ENCODE assay signal across 19 cellular contexts in genomic region chr2:9346885-9347284, GRCh38.
DNase-seq lines count a peak whose midpoint lies in the region; ATAC-seq and TF ChIP-seq lines count a peak whose summit lies in the region.
"Had no signal": no experiment of that assay in that cellular context is flagged by ENCODE, and none has a peak within 500 bp of the region (broad histone marks: within the 10 kb centered on the region; RNA-seq: fewer than 3 reads in every experiment).

No MANE protein-coding gene starts in this region.

- DNase-seq in DMS79 treated with DMSO at 0.1 percent for 48 hours (lab: John Stamatoyannopoulos, UW) (peak; percentile 13), DMS79 (lab: John Stamatoyannopoulos, UW) (no peak), caudate nucleus (lab: John Stamatoyannopoulos, UW) (peak in 11 of 61 donors; percentile 9 to 56 (median 35)), omental fat pad (ENCODE audit: low spot score) (no peak), tibial artery (no peak), SIG-M5 treated with dmso at 0.1 percent for 504 hours (lab: John Stamatoyannopoulos, UW; ENCODE audit: unreplicated experiment) (no peak)
- no peak for DNase-seq in activated T-cell treated with anti-CD3 and anti-CD28 coated beads, Interleukin-2, amount 50 U/mL, for 24 hours
- DNase-seq: activated naive CD4-positive, alpha-beta T cell treated with anti-CD3 and anti-CD28 coated beads, Interleukin-2, amount 50 U/mL, for 16 hours; activated T-cell treated with anti-CD3 and anti-CD28 coated beads, Interleukin-2, amount 50 U/mL, for 48 hours; hippocampal formation; NCI-H1417 treated with DMSO at 0.1 percent for 48 hours had no signal

- TF ChIP-seq CTCF in omental fat pad (IDR thresholded peaks at IDR 0.05) (no peak), tibial artery (IDR thresholded peaks at IDR 0.05) (no peak)

- peaks cover 4% of the 10 kb centered on the region for H3K27me3 Mint-ChIP-seq in activated T-cell treated with anti-CD3 and anti-CD28 coated beads, Interleukin-2, amount 50 U/mL, for 24 hours

- no peak overlapping the region for H3K4me3 Mint-ChIP-seq in activated T-cell treated with anti-CD3 and anti-CD28 coated beads, Interleukin-2, amount 50 U/mL, for 24 hours
- H3K4me3 Mint-ChIP-seq: natural killer cell treated with Interleukin-12 subunit alpha and Interleukin-12 subunit beta and Interleukin-15 and Interleukin-18, amount 100 ng/mL, for 72 hours; T-helper 2 cell treated with Interferon-gamma antibody and Interleukin-4, amounts not matched to agents 5 μg/mL and 100 μg/mL, for 36 hours had no signal

- H3K9me3 ChIP-seq in tibial artery: no peaks in the 10 kb centered on the region
- H3K9me3 ChIP-seq: colonic mucosa, Peyer's patch, prostate gland had no signal

- no peaks in the 10 kb centered on the region for H3K27me3 ChIP-seq in tibial artery
- H3K27me3 ChIP-seq: colonic mucosa, Peyer's patch had no signal

- H3K36me3 Mint-ChIP-seq in activated T-cell treated with anti-CD3 and anti-CD28 coated beads, Interleukin-2, amount 50 U/mL, for 24 hours (ENCODE audit: low read depth): no peaks in the 10 kb centered on the region
- H3K36me3 Mint-ChIP-seq: natural killer cell treated with Interleukin-12 subunit alpha and Interleukin-12 subunit beta and Interleukin-15 and Interleukin-18, amount 100 ng/mL, for 72 hours had no signal

- no peak overlapping the region for H3K27ac Mint-ChIP-seq in activated T-cell treated with anti-CD3 and anti-CD28 coated beads, Interleukin-2, amount 50 U/mL, for 24 hours
- H3K27ac Mint-ChIP-seq: natural killer cell treated with Interleukin-12 subunit alpha and Interleukin-12 subunit beta and Interleukin-15 and Interleukin-18, amount 100 ng/mL, for 72 hours; T-helper 2 cell treated with Interferon-gamma antibody and Interleukin-4, amounts not matched to agents 5 μg/mL and 100 μg/mL, for 36 hours had no signal

- ATAC-seq in omental fat pad (ENCODE audit: low FRiP score): peak; percentile 19
- no peak for ATAC-seq in GM21367 (IDR thresholded peaks at IDR 0.05; ENCODE audit: unreplicated experiment)
- ATAC-seq: natural killer cell treated with Interleukin-12 subunit alpha and Interleukin-12 subunit beta and Interleukin-15 and Interleukin-18, amount 100 ng/mL, for 72 hours had no signal

- peaks cover 20 to 51% (median 45%) of the 10 kb centered on the region in 3 donors for H3K36me3 ChIP-seq in tibial artery
- H3K36me3 ChIP-seq: colonic mucosa, prostate gland had no signal

- no peaks in the 10 kb centered on the region for H3K4me1 Mint-ChIP-seq in activated T-cell treated with anti-CD3 and anti-CD28 coated beads, Interleukin-2, amount 50 U/mL, for 24 hours (ENCODE audit: low read depth)

- no peak overlapping the region for H3K4me3 ChIP-seq in tibial artery
- H3K4me3 ChIP-seq: colonic mucosa, Peyer's patch, prostate gland, SK-N-MC had no signal

- H3K9me3 Mint-ChIP-seq in activated T-cell treated with anti-CD3 and anti-CD28 coated beads, Interleukin-2, amount 50 U/mL, for 24 hours: no peaks in the 10 kb centered on the region
- H3K9me3 Mint-ChIP-seq: natural killer cell treated with Interleukin-12 subunit alpha and Interleukin-12 subunit beta and Interleukin-15 and Interleukin-18, amount 100 ng/mL, for 72 hours; T-helper 2 cell treated with Interferon-gamma antibody and Interleukin-4, amounts not matched to agents 5 μg/mL and 100 μg/mL, for 36 hours had no signal

- H3K4me1 ChIP-seq in tibial artery: peaks cover 0 to 15% (median 2%) of the 10 kb centered on the region in 4 donors
- H3K4me1 ChIP-seq: colonic mucosa, Peyer's patch had no signal

- intact Hi-C loops in tibial artery (cut with DNase I; ENCODE audit: low total_unique reads): no loop called here

- H3K27ac ChIP-seq in caudate nucleus (ENCODE audit: low read depth, low read length): peak overlapping the region; percentile 67
- H3K27ac ChIP-seq in tibial artery: peak overlapping the region; percentile 33 to 46
- H3K27ac ChIP-seq: 22Rv1, colonic mucosa, prostate gland, SK-N-MC had no signal
